ENCODE assay signal across 8 cellular contexts in genomic region chr12:14803830-14804160, GRCh38. TPM values are rescaled to one million over a fixed set of nuclear protein-coding genes. Genes with fewer than 3 reads are reported as not detected.
DNase-seq lines count a peak whose midpoint lies in the region; ATAC-seq and TF ChIP-seq lines count a peak whose summit lies in the region.

No MANE protein-coding gene starts in this region.

- no TSS peak for BruUV-seq in Panc1 (replicated peaks; lab: Mats Ljungman, UMichigan)

- H3K27me3 ChIP-seq in Panc1 (ENCODE audit: control insufficient read depth, insufficient read depth, low read length): no peaks in the 10 kb centered on the region

- CTCF ChIA-PET in Panc1 (lab: Charles Lee): no interaction called here

- peak overlapping the region; percentile 95 for H3K27ac ChIP-seq in Panc1 (ENCODE audit: low read length)

- no peak for TF ChIP-seq CTCF in Panc1 (IDR thresholded peaks at IDR 0.05)

- no peaks in the 10 kb centered on the region; the same call in 1 of the 2 replicates for H3K4me1 ChIP-seq in Panc1 (ENCODE audit: control insufficient read depth, insufficient read depth, low read length)

- no peak overlapping the region for H3K4me3 Mint-ChIP-seq in stimulated activated naive CD8-positive, alpha-beta T cell treated with anti-CD3 and anti-CD28 coated beads, Interleukin-15, amount 100 ng/mL, for 72 hours

- no peak overlapping the region for H3K27ac Mint-ChIP-seq in stimulated activated naive CD8-positive, alpha-beta T cell treated with anti-CD3 and anti-CD28 coated beads, Interleukin-15, amount 100 ng/mL, for 72 hours

- intact Hi-C loops in Panc1 (cut with micrococcal nuclease; ENCODE audit: unreplicated experiment) (no loop called here), left cardiac atrium (cut with DNase I) (loop anchor here in 1 of 2 donors (2.0 kb wide), 1 partner anchor 29 kb away; a partner anchor contains a TSS), posterior cingulate gyrus (cut with DNase I) (loop anchor here (2.0 kb wide), 1 partner anchor 29 kb away; a partner anchor contains a TSS)

- peaks cover 26% of the 10 kb centered on the region for H3K4me1 Mint-ChIP-seq in stimulated activated naive CD8-positive, alpha-beta T cell treated with anti-CD3 and anti-CD28 coated beads, Interleukin-15, amount 100 ng/mL, for 72 hours

- H3K9me3 Mint-ChIP-seq in stimulated activated naive CD8-positive, alpha-beta T cell treated with anti-CD3 and anti-CD28 coated beads, Interleukin-15, amount 100 ng/mL, for 72 hours: no peaks in the 10 kb centered on the region

- DNase-seq in Panc1 (ENCODE audit: low read depth, low spot score) (no peak), left cardiac atrium (no peak), EL (no peak), KBM-7 (no peak), posterior cingulate gyrus (no peak)
- DNase-seq in stimulated activated naive CD8-positive, alpha-beta T cell treated with anti-CD3 and anti-CD28 coated beads, Interleukin-15, amount 100 ng/mL, for 72 hours: no peak

- in situ Hi-C loops in Panc1 (cut with HindIII; ENCODE audit: low pct_unique_long_range_greater_than_20kb, low sequenced_read_pairs): no loop called here
- in situ Hi-C loops in KBM-7 (cut with MboI; ENCODE audit: low pct_unique_long_range_greater_than_20kb, low sequenced_read_pairs): no loop called here

- H3K9me3 ChIP-seq in Panc1 (ENCODE audit: control insufficient read depth, insufficient read depth, low read depth, low read length): no peaks in the 10 kb centered on the region

- peaks cover 25% of the 10 kb centered on the region for H3K36me3 ChIP-seq in Panc1 (ENCODE audit: control insufficient read depth, insufficient read depth, low read length)

- ATAC-seq in GM18868 (IDR thresholded peaks at IDR 0.05; ENCODE audit: unreplicated experiment): peak; percentile 17
- peak; percentile 10 for ATAC-seq in HG02884 (IDR thresholded peaks at IDR 0.05; ENCODE audit: unreplicated experiment)
- peak; percentile 42 for ATAC-seq in Panc1
- peak; percentile 1 to 23 for ATAC-seq in left cardiac atrium
- peak; percentile 6 for ATAC-seq in stimulated activated naive CD8-positive, alpha-beta T cell treated with anti-CD3 and anti-CD28 coated beads, Interleukin-15, amount 100 ng/mL, for 72 hours

- peak overlapping the region; percentile 94 to 98 for H3K4me3 ChIP-seq in Panc1 (ENCODE audit: low read depth in 2 of 2, low read length in 2 of 2)

- no peaks in the 10 kb centered on the region for H3K27me3 Mint-ChIP-seq in stimulated activated naive CD8-positive, alpha-beta T cell treated with anti-CD3 and anti-CD28 coated beads, Interleukin-15, amount 100 ng/mL, for 72 hours

- POLR2A ChIA-PET in Panc1 (lab: Charles Lee): interaction anchor here (0.6 kb wide), 1 partner anchor 14 kb away, joined by 3 read pairs; no protein-coding TSS in a partner anchor

RNA-seq across cellular contexts. Expression of gene C12orf60, which starts 0.3 kb away (rescaled TPM):
- total RNA-seq in Panc1 (2021; ENCODE audit: unreplicated experiment) (0.54 TPM), left cardiac atrium (1 to 10 TPM in 1 of 2 donors, under 1 TPM in 1; 0.94 to 1.1 TPM)
- 0.57 TPM for polyA plus RNA-seq in Panc1 (2012; ENCODE audit: insufficient read length)

RNA-seq across cellular contexts. Expression of gene WBP11, which starts 0.5 kb away (rescaled TPM):
- total RNA-seq in Panc1 (2021; ENCODE audit: unreplicated experiment) (47.3 TPM), left cardiac atrium (10 to 100 TPM; 41.0 to 56.0 TPM)
- 25.4 TPM for polyA plus RNA-seq in Panc1 (2012; ENCODE audit: insufficient read length)

RNA-seq across cellular contexts. Expression of gene SMCO3, which starts 10.2 kb away (rescaled TPM):
- total RNA-seq in Panc1 (2021; ENCODE audit: unreplicated experiment) (not detected), left cardiac atrium (under 1 TPM; 0.29 to 0.44 TPM)
- not detected for polyA plus RNA-seq in Panc1 (2012; ENCODE audit: insufficient read length)

RNA-seq across cellular contexts. Expression of gene ART4, which starts 39.5 kb away (rescaled TPM):
- total RNA-seq in Panc1 (2021; ENCODE audit: unreplicated experiment) (not detected), left cardiac atrium (10 to 100 TPM in 1 of 2 donors, 1 to 10 TPM in 1; 5.4 to 11.8 TPM)
- polyA plus RNA-seq in Panc1 (2012; ENCODE audit: insufficient read length): not detected
